ENCODE assay signal across 9 cellular contexts in genomic region chr1:41341756-41342562, GRCh38. TPM values are rescaled to one million over a fixed set of nuclear protein-coding genes. Genes with fewer than 3 reads are reported as not detected.
A peak's percentile ranks its signal among the peaks of the same experiment; 100 is the strongest.
DNase-seq lines count a peak whose midpoint lies in the region; ATAC-seq and TF ChIP-seq lines count a peak whose summit lies in the region.
"Had no signal": no experiment of that assay in that cellular context is flagged by ENCODE, and none has a peak within 500 bp of the region (broad histone marks: within the 10 kb centered on the region; RNA-seq: fewer than 3 reads in every experiment).

No MANE protein-coding gene starts in this region.

- TF ChIP-seq CTCF in heart left ventricle (IDR thresholded peaks at IDR 0.05) (no peak), vagina (IDR thresholded peaks at IDR 0.05) (no peak)

- intact Hi-C loops in heart left ventricle (cut with DNase I), result no loop called here
- intact Hi-C loops in Right ventricle myocardium superior (cut with DNase I), result no loop called here
- intact Hi-C loops in vagina (cut with DNase I), result no loop called here

- TF ChIP-seq POLR2A in heart left ventricle (IDR thresholded peaks at IDR 0.05) (no peak), vagina (IDR thresholded peaks at IDR 0.05) (no peak)

- H3K4me1 ChIP-seq in heart left ventricle (peaks cover 0 to 11% (median 0%) of the 10 kb centered on the region in 12 donors), vagina (no peaks in the 10 kb centered on the region)

- no peaks in the 10 kb centered on the region for H3K27me3 ChIP-seq in heart left ventricle
- no peaks in the 10 kb centered on the region for H3K27me3 ChIP-seq in vagina

- WGBS in heart left ventricle, 4 donors, result 59 to 69% (median 64%) methylated on average over 10 to 15 of the region's 15 CpGs

- peak overlapping the region in 2 of 12 donors; percentile 14 to 57 for H3K27ac ChIP-seq in heart left ventricle
- H3K27ac ChIP-seq in vagina, result no peak overlapping the region

- H3K9me3 ChIP-seq in heart left ventricle, result peaks cover 0 to 17% (median 7%) of the 10 kb centered on the region in 12 donors
- H3K9me3 ChIP-seq in vagina, result no peaks in the 10 kb centered on the region

- peak in 3 of 4 donors; percentile 22 to 59 (median 48) for ATAC-seq in heart left ventricle
- no peak for ATAC-seq in Right ventricle myocardium superior (ENCODE audit: poor library complexity)
- no peak for ATAC-seq in GM19395 (IDR thresholded peaks at IDR 0.05; ENCODE audit: unreplicated experiment)

- DNase-seq in heart left ventricle (peak in 2 of 5 donors; percentile 12 to 18), Right ventricle myocardium superior (no peak), RKO (ENCODE audit: low spot score) (peak; percentile 82), iris pigment epithelial cell (ENCODE audit: low read depth) (peak; percentile 17), vagina (ENCODE audit: extremely low spot score in 2 of 2) (peak; percentile 52 to 93), GOT3 (lab: John Stamatoyannopoulos, UW) (no peak), NK-92 (lab: John Stamatoyannopoulos, UW; ENCODE audit: unreplicated experiment) (no peak)
- DNase-seq: CD8-positive, alpha-beta memory T cell had no signal

- H3K4me3 ChIP-seq in heart left ventricle (no peak overlapping the region), vagina (no peak overlapping the region)

- H3K36me3 ChIP-seq in heart left ventricle, result no peaks in the 10 kb centered on the region
- no peaks in the 10 kb centered on the region for H3K36me3 ChIP-seq in vagina

RNA-seq across cellular contexts. Expression of gene FOXO6, which starts 19.3 kb away (rescaled TPM):
- total RNA-seq in heart left ventricle (1 to 10 TPM in 8 of 9 donors, under 1 TPM in 1; 0.69 to 4.8 (median 1.4) TPM), Right ventricle myocardium superior (3.6 TPM), vagina (1.7 TPM)
- under 1 TPM; 0.71 to 0.99 TPM for polyA plus RNA-seq in heart left ventricle
- polyA plus RNA-seq: CD8-positive, alpha-beta memory T cell had no signal

Comparison
In these comparisons a context has a peak if more than half of its experiments do, and no peak if none do; other contexts are left out.
1. ATAC-seq: peak in heart left ventricle (3 of 4); none in Right ventricle myocardium superior (single experiment) and GM19395 (single experiment).
2. DNase-seq: peak in RKO (single experiment), iris pigment epithelial cell (single experiment) and vagina (2 of 2); none in Right ventricle myocardium superior (single experiment), GOT3 (single experiment) and NK-92 (single experiment).